Comparison of ENCODE assay signal across 9 cellular contexts in genomic region chr18:74497308-74497640, GRCh38. TPM values are rescaled to one million over a fixed set of nuclear protein-coding genes. Genes with fewer than 3 reads are reported as not detected.
DNase-seq lines count a peak whose midpoint lies in the region; ATAC-seq and TF ChIP-seq lines count a peak whose summit lies in the region.
"Had no signal": no experiment of that assay in that cellular context is flagged by ENCODE, and none has a peak within 500 bp of the region (broad histone marks: within the 10 kb centered on the region; RNA-seq: fewer than 3 reads in every experiment).

No MANE protein-coding gene starts in this region.

- H3K9me3 Mint-ChIP-seq in endodermal cell, result peaks cover 2% of the 10 kb centered on the region

- H3K36me3 ChIP-seq in DOHH2 (ENCODE audit: control insufficient read depth, low read length), result peaks cover 28% of the 10 kb centered on the region
- peaks cover 49% of the 10 kb centered on the region for H3K36me3 ChIP-seq in endodermal cell (ENCODE audit: control insufficient read depth, insufficient read depth, low read length)
- H3K36me3 ChIP-seq in parathyroid adenoma (ENCODE audit: control insufficient read depth, insufficient read depth, low read length), result no peaks in the 10 kb centered on the region

- H3K4me3 ChIP-seq in DOHH2 (ENCODE audit: low read length), result peak overlapping the region; percentile 96
- H3K4me3 ChIP-seq in endodermal cell (ENCODE audit: low read length), result peak overlapping the region; percentile 98
- H3K4me3 ChIP-seq in parathyroid adenoma (ENCODE audit: low read depth, low read length), result peak overlapping the region; percentile 84

- TF ChIP-seq CTCF in DOHH2 (IDR thresholded peaks at IDR 0.05; ENCODE audit: low read depth, low read length, poor library complexity, severe bottlenecking) (no peak), endodermal cell (conservative IDR thresholded peaks at IDR 0.05) (no peak), parathyroid adenoma (IDR thresholded peaks at IDR 0.05) (no peak)

- ATAC-seq in HG03095 (IDR thresholded peaks at IDR 0.05; ENCODE audit: unreplicated experiment) (no peak), GM19463 (IDR thresholded peaks at IDR 0.05; ENCODE audit: unreplicated experiment) (no peak)

- no peaks in the 10 kb centered on the region for H3K9me2 ChIP-seq in DOHH2 (replicated peaks; ENCODE audit: control insufficient read depth, low read length)

- H3K4me3 Mint-ChIP-seq in endodermal cell, result peak overlapping the region; percentile 91

- H3K4me2 ChIP-seq in DOHH2 (ENCODE audit: low read length), result peak overlapping the region; percentile 81
- H3K4me2 ChIP-seq in parathyroid adenoma (ENCODE audit: low read length), result peak overlapping the region; percentile 82

- H3K4me1 Mint-ChIP-seq in endodermal cell, result peaks cover 45% of the 10 kb centered on the region

- H3K9ac ChIP-seq in endodermal cell (ENCODE audit: extremely low read depth, low read length, poor library complexity, severe bottlenecking) (peak overlapping the region; percentile 90), parathyroid adenoma (peak overlapping the region; percentile 46)

- peaks cover 12% of the 10 kb centered on the region for H3K27me3 ChIP-seq in DOHH2 (ENCODE audit: control insufficient read depth, low read length)
- no peaks in the 10 kb centered on the region for H3K27me3 ChIP-seq in endodermal cell (ENCODE audit: control insufficient read depth, insufficient read depth, low read length, poor library complexity, severe bottlenecking)
- H3K27me3 ChIP-seq in parathyroid adenoma (ENCODE audit: control insufficient read depth, insufficient read depth, low read length), result no peaks in the 10 kb centered on the region

- H3K79me2 ChIP-seq in DOHH2 (ENCODE audit: control insufficient read depth, low read length) (peaks cover 60% of the 10 kb centered on the region), parathyroid adenoma (peaks cover 13% of the 10 kb centered on the region)

- H3K36me3 Mint-ChIP-seq in endodermal cell (ENCODE audit: low read depth), result peaks cover 45% of the 10 kb centered on the region

- H3K9me3 ChIP-seq in DOHH2 (ENCODE audit: control insufficient read depth, insufficient read depth, low read length) (no peaks in the 10 kb centered on the region), endodermal cell (ENCODE audit: control insufficient read depth, low read length) (peaks cover 3% of the 10 kb centered on the region), parathyroid adenoma (ENCODE audit: control insufficient read depth, low read length) (no peaks in the 10 kb centered on the region)

- H3K27ac ChIP-seq in DOHH2 (ENCODE audit: low read depth, low read length) (peak overlapping the region; percentile 81), endodermal cell (ENCODE audit: low read depth, low read length) (no peak overlapping the region), parathyroid adenoma (peak overlapping the region; percentile 76)

- H3F3A ChIP-seq in DOHH2 (ENCODE audit: control insufficient read depth, insufficient read depth), result peaks cover 25% of the 10 kb centered on the region

- peaks cover 3% of the 10 kb centered on the region for H3K27me3 Mint-ChIP-seq in endodermal cell (ENCODE audit: insufficient read depth)

- H2AFZ ChIP-seq in parathyroid adenoma, result peak overlapping the region; percentile 73

- H3K27ac Mint-ChIP-seq in endodermal cell, result peak overlapping the region; percentile 82

- no peaks in the 10 kb centered on the region for H4K20me1 ChIP-seq in DOHH2 (ENCODE audit: control insufficient read depth, insufficient read depth, low read depth, low read length)

- peaks cover 34% of the 10 kb centered on the region for H3K4me1 ChIP-seq in DOHH2 (ENCODE audit: control insufficient read depth, low read length)
- peaks cover 6% of the 10 kb centered on the region for H3K4me1 ChIP-seq in endodermal cell (ENCODE audit: control insufficient read depth, insufficient read depth, low read length)
- no peaks in the 10 kb centered on the region for H3K4me1 ChIP-seq in parathyroid adenoma

- 87 to 93% methylated on average over 7 of the region's 7 CpGs for WGBS in endodermal cell (ENCODE audit: insufficient coverage in 1 of 2, insufficient read length in 1 of 2), 2 experiments

- DNase-seq in OCI-M1 (lab: John Stamatoyannopoulos, UW) (peak; percentile 49), endodermal cell (no peak), SW480 (ENCODE audit: low spot score) (no peak), hippocampal formation (lab: John Stamatoyannopoulos, UW) (no peak)

RNA-seq across cellular contexts. Expression of gene CNDP2, which starts 1.1 kb away (rescaled TPM):
- total RNA-seq in endodermal cell, result 100 to 1,000 TPM; 385 to 416 TPM
- 105 TPM for polyA plus RNA-seq in endodermal cell (2013, experiment 1 of 2)
- 105 TPM for polyA plus RNA-seq in endodermal cell (2013, experiment 2 of 2)

RNA-seq across cellular contexts. Expression of gene CNDP1, which starts 37.0 kb away (rescaled TPM):
- under 1 TPM in 1 of 2 donors, not detected in 1; 0.51 TPM for total RNA-seq in endodermal cell
- polyA plus RNA-seq in endodermal cell (2013, experiment 1 of 2), result 0.07 TPM
- not detected for polyA plus RNA-seq in endodermal cell (2013, experiment 2 of 2)

RNA-seq across cellular contexts. Expression of gene DIPK1C, which starts 40.2 kb away (rescaled TPM):
- under 1 TPM in 1 of 2 donors, not detected in 1; 0.13 TPM for total RNA-seq in endodermal cell
- polyA plus RNA-seq in endodermal cell (2013, experiment 1 of 2), result 0.71 TPM
- polyA plus RNA-seq in endodermal cell (2013, experiment 2 of 2), result 0.99 TPM
- total RNA-seq: aorta had no signal
